23 cellular contexts compared by ENCODE assay signal in genomic region chr12:25256826-25257225, GRCh38. TPM values are rescaled to one million over a fixed set of nuclear protein-coding genes. Genes with fewer than 3 reads are reported as not detected.
A peak's percentile ranks its signal among the peaks of the same experiment; 100 is the strongest.
DNase-seq lines count a peak whose midpoint lies in the region; ATAC-seq, FAIRE-seq and TF ChIP-seq lines count a peak whose summit lies in the region.
"Had no signal": no experiment of that assay in that cellular context is flagged by ENCODE, and none has a peak within 500 bp of the region (broad histone marks: within the 10 kb centered on the region; RNA-seq: fewer than 3 reads in every experiment).

No MANE protein-coding gene starts in this region.

- no peaks in the 10 kb centered on the region for H3K9me3 ChIP-seq in sigmoid colon
- H3K9me3 ChIP-seq: breast epithelium, gastrocnemius medialis, SJCRH30, spleen had no signal

- H3K27me3 Mint-ChIP-seq in GM23338 (ENCODE audit: insufficient read depth, low read depth, poor library complexity) (peaks cover 6% of the 10 kb centered on the region), WTC11 (ENCODE audit: low read depth) (peaks cover 18% of the 10 kb centered on the region), progenitor cell of endocrine pancreas (peaks cover 19% of the 10 kb centered on the region)

- H3K27me3 ChIP-seq in GM23338 (ENCODE audit: insufficient read depth): peaks cover 13% of the 10 kb centered on the region; the same call in 1 of the 2 replicates
- no peaks in the 10 kb centered on the region for H3K27me3 ChIP-seq in sigmoid colon
- H3K27me3 ChIP-seq: breast epithelium, gastrocnemius medialis, spleen had no signal

- peak overlapping the region; percentile 5; the same call in 1 of the 3 replicates for H3K4me3 Mint-ChIP-seq in GM23338
- H3K4me3 Mint-ChIP-seq in WTC11: no peak overlapping the region; the same call in 1 of the 2 replicates
- no peak overlapping the region for H3K4me3 Mint-ChIP-seq in progenitor cell of endocrine pancreas (ENCODE audit: low read depth)
- H3K4me3 Mint-ChIP-seq: activated CD8-positive, alpha-beta T cell treated with anti-CD3 and anti-CD28 coated beads, Interleukin-2, amount 10 ng/mL, durations not matched to agents 7 days and 5 days; B cell; natural killer cell; T-helper 1 cell treated with Interleukin-12 subunit alpha and Interleukin-12 subunit beta and Interleukin-4 antibody, amounts not matched to agents 30 μg/mL and 1 μg/mL, for 36 hours had no signal

- H3K4me1 Mint-ChIP-seq in GM23338 (peaks cover 30% of the 10 kb centered on the region), WTC11 (peaks cover 34% of the 10 kb centered on the region), progenitor cell of endocrine pancreas (ENCODE audit: low read depth) (peaks cover 46% of the 10 kb centered on the region)

- POLR2A ChIA-PET in WTC11 (lab: Charles Lee): no interaction called here

- intact Hi-C loops in left colon (cut with DNase I, micrococcal nuclease) (no loop called here), sigmoid colon (cut with DNase I) (loop anchor here (10.0 kb wide), 2 partner anchors 78 to 768 kb away; no protein-coding TSS in a partner anchor), posterior cingulate gyrus (cut with DNase I) (no loop called here)

- H3K27ac Mint-ChIP-seq in GM23338: peak overlapping the region; percentile 92
- H3K27ac Mint-ChIP-seq in WTC11: peak overlapping the region; percentile 86
- peak overlapping the region; percentile 93 for H3K27ac Mint-ChIP-seq in progenitor cell of endocrine pancreas
- H3K27ac Mint-ChIP-seq: activated CD8-positive, alpha-beta T cell treated with anti-CD3 and anti-CD28 coated beads, Interleukin-2, amount 10 ng/mL, durations not matched to agents 7 days and 5 days; B cell; natural killer cell; T-helper 1 cell treated with Interleukin-12 subunit alpha and Interleukin-12 subunit beta and Interleukin-4 antibody, amounts not matched to agents 30 μg/mL and 1 μg/mL, for 36 hours had no signal

- no peaks in the 10 kb centered on the region for H3K9me2 ChIP-seq in GM23338 (ENCODE audit: insufficient read depth)

- H3K4me1 ChIP-seq in GM23338 (ENCODE audit: insufficient read depth): peaks cover 18% of the 10 kb centered on the region
- H3K4me1 ChIP-seq in sigmoid colon: peaks cover 0 to 3% (median 0%) of the 10 kb centered on the region in 4 donors

- FAIRE-seq in GM19239 (lab: Jason Lieb, UNC): no peak

- CTCF ChIA-PET in WTC11 (lab: Charles Lee): interaction anchor here (0.9 to 1.6 kb wide), 2 partner anchors 8 to 16 kb away, joined by 3 to 11 read pairs; no protein-coding TSS in a partner anchor

- no peaks in the 10 kb centered on the region for H3K36me3 Mint-ChIP-seq in GM23338 (ENCODE audit: low read depth)
- H3K36me3 Mint-ChIP-seq in WTC11: peaks cover 2% of the 10 kb centered on the region; the same call in 1 of the 2 replicates
- peaks cover 4% of the 10 kb centered on the region for H3K36me3 Mint-ChIP-seq in progenitor cell of endocrine pancreas (ENCODE audit: insufficient read depth)
- H3K36me3 Mint-ChIP-seq: natural killer cell had no signal

- TF ChIP-seq CTCF in GM23338 (conservative IDR thresholded peaks at IDR 0.05; ENCODE audit: low read depth in 2 of 2): no peak
- no peak for TF ChIP-seq CTCF in WTC11 (IDR thresholded peaks at IDR 0.05)
- no peak for TF ChIP-seq CTCF in progenitor cell of endocrine pancreas (IDR thresholded peaks at IDR 0.05; ENCODE audit: unreplicated experiment)
- TF ChIP-seq CTCF in sigmoid colon (IDR thresholded peaks at IDR 0.05): no peak

- H4K20me1 ChIP-seq in GM23338 (replicated peaks; ENCODE audit: insufficient read depth): no peaks in the 10 kb centered on the region

- H3K27ac ChIP-seq in GM23338 (ENCODE audit: low read depth): peak overlapping the region; percentile 76
- H3K27ac ChIP-seq in sigmoid colon: no peak overlapping the region
- H3K27ac ChIP-seq: breast epithelium, epithelial cell of prostate, gastrocnemius medialis, SJCRH30, spleen, WERI-Rb-1 had no signal

- peak; percentile 82 for ATAC-seq in GM23338
- ATAC-seq in WTC11: peak; percentile 78
- peak; percentile 35 for ATAC-seq in left colon
- ATAC-seq in HG03521 (IDR thresholded peaks at IDR 0.05; ENCODE audit: unreplicated experiment): no peak
- ATAC-seq: activated CD8-positive, alpha-beta T cell treated with anti-CD3 and anti-CD28 coated beads, Interleukin-2, amount 10 ng/mL, durations not matched to agents 7 days and 5 days; gastrocnemius medialis; natural killer cell had no signal

- no peaks in the 10 kb centered on the region for H3K79me2 ChIP-seq in GM23338 (replicated peaks; ENCODE audit: insufficient read depth)

- TF ChIP-seq POLR2A in sigmoid colon (IDR thresholded peaks at IDR 0.05): no peak

- no peak for TF ChIP-seq EP300 in sigmoid colon (IDR thresholded peaks at IDR 0.05)

- no peaks in the 10 kb centered on the region for H3K9me3 Mint-ChIP-seq in GM23338
- peaks cover 10% of the 10 kb centered on the region for H3K9me3 Mint-ChIP-seq in WTC11
- H3K9me3 Mint-ChIP-seq in progenitor cell of endocrine pancreas (ENCODE audit: low read depth): peaks cover 19% of the 10 kb centered on the region
- H3K9me3 Mint-ChIP-seq: natural killer cell had no signal

- H3K36me3 ChIP-seq in GM23338 (ENCODE audit: insufficient read depth): no peaks in the 10 kb centered on the region
- H3K36me3 ChIP-seq in sigmoid colon: no peaks in the 10 kb centered on the region
- H3K36me3 ChIP-seq: breast epithelium, gastrocnemius medialis, SJCRH30, spleen, WERI-Rb-1 had no signal

- no peak overlapping the region for H3K4me3 ChIP-seq in GM23338
- H3K4me3 ChIP-seq in sigmoid colon: no peak overlapping the region
- H3K4me3 ChIP-seq: breast epithelium, gastrocnemius medialis, SJCRH30, spleen had no signal

- 43 to 78% methylated on average over 3 of the region's 3 CpGs for WGBS in sigmoid colon, 2 donors

- peak overlapping the region; percentile 37 for H3K4me2 ChIP-seq in GM23338

- DNase-seq in GM23338 (ENCODE audit: low spot score) (peak; percentile 35), WTC11 (ENCODE audit: low spot score) (no peak), left colon (no peak), progenitor cell of endocrine pancreas (ENCODE audit: low spot score, unreplicated experiment) (no peak), sigmoid colon (no peak), GM19239 (ENCODE audit: insufficient read length, low spot score) (no peak), posterior cingulate gyrus (no peak)
- DNase-seq: activated CD8-positive, alpha-beta T cell treated with anti-CD3 and anti-CD28 coated beads, Interleukin-2, amount 10 ng/mL, durations not matched to agents 7 days and 5 days; activated T-cell treated with anti-CD3 and anti-CD28 coated beads, Interleukin-2, amount 50 U/mL, for 48 hours; dermis blood vessel endothelial cell; gastrocnemius medialis; MV-4-11; natural killer cell; NCI-H2029 treated with DMSO at 0.1 percent for 48 hours; SJCRH30; spleen; stimulated activated CD8-positive, alpha-beta memory T cell treated with anti-CD3 and anti-CD28 coated beads, Interleukin-4, amount 100 ng/mL, for 48 hours; WERI-Rb-1 had no signal

- no peaks in the 10 kb centered on the region for H3F3A ChIP-seq in GM23338 (replicated peaks; ENCODE audit: low read depth)

- peak overlapping the region; percentile 95 for H2AFZ ChIP-seq in GM23338

TF ChIP-seq in GM23338, 12 proteins besides CTCF, POLR2A, EP300 and RAD21 (continues in another document):
- no peak for TF ChIP-seq POLR2AphosphoS5 (IDR thresholded peaks at IDR 0.05; ENCODE audit: low read depth)
- TF ChIP-seq EZH2 (IDR thresholded peaks at IDR 0.05; ENCODE audit: low read depth, unreplicated experiment): no peak
- TF ChIP-seq ZNF331 (CRISPR knock-in tag; IDR thresholded peaks at IDR 0.05; ENCODE audit: low read depth): no peak
- TF ChIP-seq NANOG (IDR thresholded peaks at IDR 0.05; ENCODE audit: borderline replicate concordance): no peak

TF ChIP-seq in WTC11, 78 proteins besides CTCF, POLR2A, EP300 and RAD21 (continues in another document):
- TF ChIP-seq ZNF423 (CRISPR knock-in tag; IDR thresholded peaks at IDR 0.05) (no peak), NFE2L1 (CRISPR knock-in tag; IDR thresholded peaks at IDR 0.05) (no peak), USF2 (CRISPR knock-in tag; IDR thresholded peaks at IDR 0.05) (peak; percentile 86), USF1 (CRISPR knock-in tag; IDR thresholded peaks at IDR 0.05) (peak; percentile 78), ZNF425 (CRISPR knock-in tag; conservative IDR thresholded peaks at IDR 0.05) (no peak), NR1H2 (CRISPR knock-in tag; IDR thresholded peaks at IDR 0.05) (no peak)

RNA-seq across cellular contexts. Expression of gene KRAS, which starts 6.1 kb away (rescaled TPM):
- 51.0 and 54.7 TPM in 2 replicates for total RNA-seq in GM23338 (2014; rRNA removed; shearing (Covaris generic))
- polyA plus RNA-seq in GM23338 (2016; fragmentation: Nextera tagmentation; extraction: Ambion mirVana) (101 and 131 TPM in 2 replicates), sigmoid colon (10 to 100 TPM; 22.4 to 40.2 (median 26.4) TPM)
- total RNA-seq in WTC11 (2021) (60.9 to 66.2 TPM (median 61.3 TPM) in 3 replicates), left colon (10 to 100 TPM; 74.7 to 76.9 TPM), progenitor cell of endocrine pancreas (87.7 and 88.8 TPM in 2 replicates), sigmoid colon (10 to 100 TPM; 19.4 to 24.0 (median 22.5) TPM)
